7 cellular contexts compared by ENCODE assay signal in genomic region chr16:12041563-12041962, GRCh38.
DNase-seq lines count a peak whose midpoint lies in the region; ATAC-seq and TF ChIP-seq lines count a peak whose summit lies in the region.
"Not testable (repeated sequence)": the region's sequence is repeated elsewhere in the genome, so short reads cannot be mapped to it uniquely, and the experiment has no call there.

No MANE protein-coding gene starts in this region.

- H3K79me2 ChIP-seq in OCI-LY1 (ENCODE audit: insufficient read depth, low read length): not testable (repeated sequence)
- H3K79me2 ChIP-seq in parathyroid adenoma: peaks cover 19% of the 10 kb centered on the region

- not testable (repeated sequence) for H3K9me3 Mint-ChIP-seq in CD14-positive monocyte, IgD-negative memory B cell

- H2AFZ ChIP-seq in OCI-LY1 (ENCODE audit: low read length): not testable (repeated sequence)
- H2AFZ ChIP-seq in parathyroid adenoma: peak overlapping the region; percentile 45

- H3K4me1 ChIP-seq in OCI-LY1 (ENCODE audit: insufficient read depth, low read length, severe bottlenecking) (peaks cover 26% of the 10 kb centered on the region), parathyroid adenoma (peaks cover 37% of the 10 kb centered on the region)
- not testable (repeated sequence) for H3K4me1 ChIP-seq in left lung

- intact Hi-C loops in CD14-positive monocyte (cut with micrococcal nuclease); left lung (cut with DNase I): not testable (repeated sequence)

- H3F3A ChIP-seq in OCI-LY1 (ENCODE audit: insufficient read depth, low read length): not testable (repeated sequence)

- not testable (repeated sequence) for H3K27me3 ChIP-seq in OCI-LY1 (ENCODE audit: insufficient read depth, low read length); left lung; parathyroid adenoma (ENCODE audit: control insufficient read depth, insufficient read depth, low read length)

- DNase-seq in CD14-positive monocyte (ENCODE audit: low spot score); left lung: not testable (repeated sequence)
- DNase-seq in amniotic epithelial cell (ENCODE audit: low read depth) (peak; percentile 91), fibroblast of peridontal ligament (ENCODE audit: extremely low read depth) (peak; percentile 72)

- H3K27me3 Mint-ChIP-seq in CD14-positive monocyte (ENCODE audit: low read depth in 3 of 3); IgD-negative memory B cell: not testable (repeated sequence)

- H3K27ac Mint-ChIP-seq in CD14-positive monocyte: peak overlapping the region; percentile 80 to 94 (median 89)
- H3K27ac Mint-ChIP-seq in IgD-negative memory B cell: peak overlapping the region; percentile 31 to 76 (median 45)

- not testable (repeated sequence) for H3K9ac ChIP-seq in OCI-LY1 (ENCODE audit: low read length); parathyroid adenoma

- H3K4me2 ChIP-seq in OCI-LY1 (ENCODE audit: low read length); parathyroid adenoma (ENCODE audit: low read length): not testable (repeated sequence)

- ATAC-seq in left lung: peak; percentile 55

- not testable (repeated sequence) for H3K4me3 ChIP-seq in OCI-LY1 (ENCODE audit: low read depth, low read length, poor library complexity, severe bottlenecking); left lung; parathyroid adenoma (ENCODE audit: low read depth, low read length)

- TF ChIP-seq CTCF in CD14-positive monocyte (IDR thresholded peaks at IDR 0.05); OCI-LY1 (IDR thresholded peaks at IDR 0.05; ENCODE audit: low read length); left lung (IDR thresholded peaks at IDR 0.05); parathyroid adenoma (IDR thresholded peaks at IDR 0.05): not testable (repeated sequence)

- not testable (repeated sequence) for H3K9me3 ChIP-seq in OCI-LY1 (ENCODE audit: low read length); left lung; parathyroid adenoma (ENCODE audit: control insufficient read depth, low read length)

- H3K4me3 Mint-ChIP-seq in CD14-positive monocyte, IgD-negative memory B cell: not testable (repeated sequence)

- H3K27ac ChIP-seq in OCI-LY1 (ENCODE audit: low read depth, low read length, poor library complexity, severe bottlenecking) (peak overlapping the region; percentile 36), parathyroid adenoma (peak overlapping the region; percentile 98)
- H3K27ac ChIP-seq in left lung: not testable (repeated sequence)

- not testable (repeated sequence) for H4K20me1 ChIP-seq in OCI-LY1 (ENCODE audit: insufficient read depth, low read length)

- not testable (repeated sequence) for H3K36me3 ChIP-seq in OCI-LY1 (ENCODE audit: insufficient read depth, low read length); left lung; parathyroid adenoma (ENCODE audit: control insufficient read depth, insufficient read depth, low read length)

- peaks cover 39 to 44% of the 10 kb centered on the region in 2 donors for H3K36me3 Mint-ChIP-seq in CD14-positive monocyte
- not testable (repeated sequence) for H3K36me3 Mint-ChIP-seq in IgD-negative memory B cell

- not testable (repeated sequence) for H3K9me2 ChIP-seq in OCI-LY1 (ENCODE audit: low read depth, low read length)

- H3K4me1 Mint-ChIP-seq in CD14-positive monocyte (peaks cover 55% of the 10 kb centered on the region), IgD-negative memory B cell (peaks cover 28 to 34% (median 28%) of the 10 kb centered on the region in 3 donors)
